In the genomic region with DNA sequence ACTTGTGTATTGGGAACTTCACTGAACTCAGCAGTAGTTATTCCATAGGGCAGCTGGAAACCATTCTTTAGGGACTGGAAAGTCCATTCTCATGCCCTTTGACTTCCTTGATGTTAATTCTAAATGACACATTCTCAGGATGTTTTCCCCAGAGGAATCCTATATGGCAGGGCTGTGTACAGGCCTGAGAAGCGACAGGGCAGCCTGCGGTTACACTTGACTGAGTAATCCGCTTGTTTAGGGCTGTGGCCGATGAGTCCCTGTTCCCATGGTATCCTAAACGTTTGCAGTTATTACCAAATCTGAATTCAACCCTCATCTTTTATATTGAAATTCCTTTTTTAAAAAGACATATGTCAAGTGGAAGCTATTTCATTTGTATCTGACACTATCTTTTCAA, we compare ENCODE assay signal across 14 cellular contexts.
A peak's percentile ranks its signal among the peaks of the same experiment; 100 is the strongest.
DNase-seq lines count a peak whose midpoint lies in the region; ATAC-seq, FAIRE-seq and TF ChIP-seq lines count a peak whose summit lies in the region.
"Had no signal": no experiment of that assay in that cellular context is flagged by ENCODE, and none has a peak within 500 bp of the region (broad histone marks: within the 10 kb centered on the region; RNA-seq: fewer than 3 reads in every experiment).

No MANE protein-coding gene starts in this region.

- H3K23ac ChIP-seq in neuronal stem cell (ENCODE audit: low read depth, low read length, poor library complexity), result no peak overlapping the region

- H3K27ac ChIP-seq in heart right ventricle, result peak overlapping the region in 6 of 10 donors; percentile 30 to 94 (median 68)
- H3K27ac ChIP-seq in right cardiac atrium (ENCODE audit: low read length), result no peak overlapping the region
- peak overlapping the region; percentile 52 for H3K27ac ChIP-seq in endothelial cell of umbilical vein (ENCODE audit: insufficient read depth, low read depth, low read length)
- H3K27ac ChIP-seq in neuronal stem cell (replicated peaks; ENCODE audit: low read length), result peak overlapping the region; percentile 7

- TF ChIP-seq POLR2A in endothelial cell of umbilical vein (IDR thresholded peaks at IDR 0.05; ENCODE audit: low read depth, low read length), result no peak

- H3K4ac ChIP-seq in neuronal stem cell (ENCODE audit: low read length), result no peak overlapping the region

- H3K9me1 ChIP-seq in endothelial cell of umbilical vein (replicated peaks; ENCODE audit: control insufficient read depth, extremely low read depth, insufficient read depth, low read length), result no peaks in the 10 kb centered on the region

- H2BK5ac ChIP-seq in neuronal stem cell (ENCODE audit: low read length), result no peak overlapping the region

- H3K79me2 ChIP-seq in endothelial cell of umbilical vein (ENCODE audit: control insufficient read depth, insufficient read depth, low read length), result peaks cover 12% of the 10 kb centered on the region

- dilution Hi-C loops in endothelial cell of umbilical vein (cut with MboI; ENCODE audit: extremely low pct_ligation_motif_present, low sequenced_read_pairs), result no loop called here

- H3K18ac ChIP-seq in neuronal stem cell (ENCODE audit: low read length), result no peak overlapping the region

- H3K9ac ChIP-seq in endothelial cell of umbilical vein (replicated peaks; ENCODE audit: extremely low read depth, insufficient read depth, low read length) (no peak overlapping the region), neuronal stem cell (ENCODE audit: low read depth, low read length, poor library complexity) (no peak overlapping the region)

- BruUV-seq in endothelial cell of umbilical vein (replicated peaks; lab: Mats Ljungman, UMichigan), result no TSS peak

- H3K4me2 ChIP-seq in endothelial cell of umbilical vein (ENCODE audit: insufficient read depth, low read length), result no peak overlapping the region
- H3K4me2 ChIP-seq in neuronal stem cell (ENCODE audit: insufficient read depth, low read length, poor library complexity, severe bottlenecking), result no peak overlapping the region

- H4K20me1 ChIP-seq in endothelial cell of umbilical vein (replicated peaks; ENCODE audit: control insufficient read depth, extremely low read depth, insufficient read depth, low read length), result no peaks in the 10 kb centered on the region

- H3K9me3 ChIP-seq in heart right ventricle (no peaks in the 10 kb centered on the region), right cardiac atrium (ENCODE audit: control insufficient read depth, low read length) (no peaks in the 10 kb centered on the region), endothelial cell of umbilical vein (replicated peaks; ENCODE audit: control insufficient read depth, insufficient read depth, low read length) (no peaks in the 10 kb centered on the region), neuronal stem cell (replicated peaks in 1 of 2; ENCODE audit: control insufficient read depth in 2 of 2, insufficient read depth in 1 of 2, low read depth in 1 of 2, low read length in 2 of 2) (peaks cover 17 to 36% of the 10 kb centered on the region in 2 donors)

- H3K27me3 ChIP-seq in heart right ventricle, result peaks cover 0 to 9% (median 0%) of the 10 kb centered on the region in 7 donors
- no peaks in the 10 kb centered on the region for H3K27me3 ChIP-seq in right cardiac atrium (ENCODE audit: control insufficient read depth, insufficient read depth)
- H3K27me3 ChIP-seq in endothelial cell of umbilical vein (ENCODE audit: control insufficient read depth in 2 of 2, insufficient read depth in 2 of 2, low read length in 2 of 2), result no peaks in the 10 kb centered on the region
- no peaks in the 10 kb centered on the region for H3K27me3 ChIP-seq in neuronal stem cell (ENCODE audit: control insufficient read depth in 3 of 3, insufficient read depth in 3 of 3, low read depth in 1 of 3, low read length in 3 of 3)

- no peak for DNase-seq in heart right ventricle
- no peak for DNase-seq in right cardiac atrium
- no peak for DNase-seq in endothelial cell of umbilical vein (ENCODE audit: low read depth, low spot score)
- no peak for DNase-seq in neuronal stem cell (ENCODE audit: low spot score)
- no peak for DNase-seq in stimulated activated CD8-positive, alpha-beta memory T cell treated with anti-CD3 and anti-CD28 coated beads, Interleukin-4, amount 100 ng/mL, for 48 hours
- DNase-seq in GM10266 (ENCODE audit: extremely low spot score), result no peak
- DNase-seq in left colon, result no peak
- DNase-seq: 8988T; DMS79 treated with DMSO at 0.1 percent for 48 hours; hippocampal formation; stimulated activated CD4-positive, alpha-beta T cell treated with anti-CD3 and anti-CD28 coated beads, Interleukin-2, amount 100 ng/mL, for 48 hours; substantia nigra had no signal

- peaks cover 4% of the 10 kb centered on the region for H3K79me1 ChIP-seq in neuronal stem cell (ENCODE audit: low read depth, low read length)

- no peak overlapping the region for H4K91ac ChIP-seq in neuronal stem cell (ENCODE audit: low read depth, low read length, poor library complexity)

- no peak overlapping the region for H3K14ac ChIP-seq in neuronal stem cell (ENCODE audit: low read length)

- no peak overlapping the region for H4K8ac ChIP-seq in neuronal stem cell (ENCODE audit: low read depth, low read length)

- WGBS in heart right ventricle, 2 donors, result 80 to 84% methylated on average over 5 of the region's 5 CpGs
- WGBS in right cardiac atrium, result 82% methylated on average over 5 of the region's 5 CpGs
- no CpG with 5 or more reads among the region's 5 CpGs for WGBS in neuronal stem cell (ENCODE audit: extremely low coverage in 2 of 2, insufficient read length in 2 of 2, insufficient replicate concordance in 1 of 2), 2 donors

- no peak overlapping the region for H3K4me3 ChIP-seq in heart right ventricle
- no peak overlapping the region for H3K4me3 ChIP-seq in right cardiac atrium (ENCODE audit: low read length)
- H3K4me3 ChIP-seq in endothelial cell of umbilical vein (replicated peaks in 1 of 3; ENCODE audit: insufficient read depth in 1 of 3, low read depth in 1 of 3, low read length in 3 of 3), result no peak overlapping the region
- no peak overlapping the region for H3K4me3 ChIP-seq in neuronal stem cell (ENCODE audit: low read length in 2 of 2)

- H3K4me1 ChIP-seq in heart right ventricle (peaks cover 14 to 80% (median 58%) of the 10 kb centered on the region in 9 donors), right cardiac atrium (ENCODE audit: control insufficient read depth, insufficient read depth, low read length) (peaks cover 13% of the 10 kb centered on the region), endothelial cell of umbilical vein (ENCODE audit: control insufficient read depth, extremely low read depth, insufficient read depth, low read length) (peaks cover 28% of the 10 kb centered on the region), neuronal stem cell (ENCODE audit: control insufficient read depth in 2 of 2, insufficient read depth in 1 of 2, low read depth in 1 of 2, low read length in 2 of 2) (peaks cover 0 to 4% of the 10 kb centered on the region in 2 donors)

- POLR2A ChIA-PET in endothelial cell of umbilical vein (lab: Charles Lee), result no interaction called here

- ATAC-seq in heart right ventricle (no peak), right cardiac atrium (no peak), HG03460 (IDR thresholded peaks at IDR 0.05; ENCODE audit: unreplicated experiment) (no peak), left colon (no peak)

- TF ChIP-seq CTCF in heart right ventricle (IDR thresholded peaks at IDR 0.05), result no peak
- TF ChIP-seq CTCF in endothelial cell of umbilical vein (IDR thresholded peaks at IDR 0.05; ENCODE audit: extremely low read depth in 1 of 2, insufficient read depth in 1 of 2, low read depth in 1 of 2, low read length in 2 of 2), result no peak
- no peak for TF ChIP-seq CTCF in GM10266 (IDR thresholded peaks at IDR 0.05; ENCODE audit: control insufficient read depth, insufficient read depth, low read depth, missing control alignments)

- H2AK5ac ChIP-seq in neuronal stem cell (ENCODE audit: low read depth, low read length), result no peak overlapping the region

- CTCF ChIA-PET in endothelial cell of umbilical vein (lab: Charles Lee), result no interaction called here

- H2BK15ac ChIP-seq in neuronal stem cell (ENCODE audit: low read length), result no peak overlapping the region

- FAIRE-seq in endothelial cell of umbilical vein (lab: Jason Lieb, UNC), result no peak
- FAIRE-seq: GM18507 had no signal

- no peak overlapping the region for H2AFZ ChIP-seq in endothelial cell of umbilical vein (ENCODE audit: low read depth, low read length)
- H2AFZ ChIP-seq in neuronal stem cell (ENCODE audit: low read length), result no peak overlapping the region

- H2BK120ac ChIP-seq in neuronal stem cell (ENCODE audit: low read depth, low read length), result no peak overlapping the region

- no peak overlapping the region for H2BK12ac ChIP-seq in neuronal stem cell (ENCODE audit: low read length)

- peaks cover 0 to 9% (median 0%) of the 10 kb centered on the region in 9 donors for H3K36me3 ChIP-seq in heart right ventricle
- peaks cover 5 to 8% of the 10 kb centered on the region in 2 experiments for H3K36me3 ChIP-seq in endothelial cell of umbilical vein (ENCODE audit: control insufficient read depth in 2 of 2, extremely low read depth in 1 of 2, insufficient read depth in 2 of 2, low read length in 2 of 2)
- H3K36me3 ChIP-seq in neuronal stem cell (replicated peaks in 1 of 2; ENCODE audit: control insufficient read depth in 2 of 2, insufficient read depth in 2 of 2, low read length in 2 of 2), result peaks cover 14 to 31% of the 10 kb centered on the region in 2 donors

- intact Hi-C loops in heart right ventricle (cut with DNase I), result no loop called here
- intact Hi-C loops in right cardiac atrium (cut with DNase I), result loop anchor here in 1 of 4 donors (2.0 kb wide), 1 partner anchor 40 kb away; no protein-coding TSS in a partner anchor
- intact Hi-C loops in endothelial cell of umbilical vein (cut with micrococcal nuclease), result no loop called here
- intact Hi-C loops in left colon (cut with DNase I, micrococcal nuclease), result no loop called here

TF ChIP-seq in endothelial cell of umbilical vein, 7 proteins besides CTCF, POLR2A, EP300 and RAD21:
- TF ChIP-seq FOS (IDR thresholded peaks at IDR 0.05; ENCODE audit: borderline replicate concordance, insufficient read depth, low read length) (no peak), EZH2 (IDR thresholded peaks at IDR 0.05; ENCODE audit: borderline replicate concordance, low read depth, low read length, severe bottlenecking) (no peak), MYC (IDR thresholded peaks at IDR 0.05; ENCODE audit: low read depth, low read length) (no peak), POLR2AphosphoS5 (IDR thresholded peaks at IDR 0.05; ENCODE audit: insufficient read depth, low read depth, low read length) (no peak), JUN (IDR thresholded peaks at IDR 0.05; ENCODE audit: borderline replicate concordance, insufficient read depth, insufficient read length, low read depth) (no peak), GATA2 (IDR thresholded peaks at IDR 0.05; ENCODE audit: insufficient read depth, insufficient read length, low read depth, low read length) (no peak)
- TF ChIP-seq, protein P1, sequence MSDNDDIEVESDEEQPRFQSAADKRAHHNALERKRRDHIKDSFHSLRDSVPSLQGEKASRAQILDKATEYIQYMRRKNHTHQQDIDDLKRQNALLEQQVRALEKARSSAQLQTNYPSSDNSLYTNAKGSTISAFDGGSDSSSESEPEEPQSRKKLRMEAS (IDR thresholded peaks at IDR 0.05; ENCODE audit: insufficient read depth, insufficient read length), result no peak
